6 cellular contexts compared by ENCODE assay signal in genomic region chr17:75110307-75110937, GRCh38. TPM values are rescaled to one million over a fixed set of nuclear protein-coding genes. Genes with fewer than 3 reads are reported as not detected.
DNase-seq lines count a peak whose midpoint lies in the region; ATAC-seq, FAIRE-seq and TF ChIP-seq lines count a peak whose summit lies in the region.

No MANE protein-coding gene starts in this region.

- H3K4me2 ChIP-seq in H1 (ENCODE audit: insufficient read depth in 1 of 2, low read depth in 2 of 2, low read length in 2 of 2): peak overlapping the region; percentile 82 to 98

- TF ChIP-seq POLR2A in H1 (IDR thresholded peaks at IDR 0.05; ENCODE audit: control extremely low read depth in 1 of 2, low read depth in 2 of 2, low read length in 2 of 2) (no peak), gastrocnemius medialis (IDR thresholded peaks at IDR 0.05) (no peak)

- H3K27me3 Mint-ChIP-seq in activated CD4-positive, alpha-beta T cell treated with anti-CD3 and anti-CD28 coated beads, Interleukin-2, amount 10 ng/mL, durations not matched to agents 24 days and 14 days: no peaks in the 10 kb centered on the region

- no peak for TF ChIP-seq EP300 in H1 (IDR thresholded peaks at IDR 0.05; ENCODE audit: borderline replicate concordance in 1 of 2, low read depth in 2 of 2, low read length in 2 of 2)

- H3K14ac ChIP-seq in H1 (ENCODE audit: insufficient read length): no peak overlapping the region

- H2AK5ac ChIP-seq in H1 (ENCODE audit: low read depth, low read length): no peak overlapping the region

- peak overlapping the region; percentile 81 for H3K27ac Mint-ChIP-seq in activated CD4-positive, alpha-beta T cell treated with anti-CD3 and anti-CD28 coated beads, Interleukin-2, amount 10 ng/mL, durations not matched to agents 24 days and 14 days

- H3K27ac ChIP-seq in H1 (ENCODE audit: low read depth, low read length): no peak overlapping the region; the same call in 1 of the 2 replicates
- H3K27ac ChIP-seq in gastrocnemius medialis: peak overlapping the region; percentile 74 to 86 (median 79)

- H3K9me3 ChIP-seq in H1 (ENCODE audit: insufficient read depth in 2 of 2, low read depth in 1 of 2, low read length in 1 of 2): no peaks in the 10 kb centered on the region
- H3K9me3 ChIP-seq in gastrocnemius medialis: no peaks in the 10 kb centered on the region

- H3K4me1 Mint-ChIP-seq in activated CD4-positive, alpha-beta T cell treated with anti-CD3 and anti-CD28 coated beads, Interleukin-2, amount 10 ng/mL, durations not matched to agents 24 days and 14 days: peaks cover 36% of the 10 kb centered on the region

- peak overlapping the region; percentile 32; the same call in 1 of the 2 replicates for H4K8ac ChIP-seq in H1 (ENCODE audit: extremely low read depth, insufficient read depth, low read length)

- H3K4me3 ChIP-seq in H1 (ENCODE audit: extremely low read depth in 1 of 4, insufficient read depth in 2 of 4, low read depth in 3 of 4, low read length in 4 of 4) (peak overlapping the region; percentile 49 to 78 (median 75)), gastrocnemius medialis (peak overlapping the region; percentile 85 to 88 (median 88))

- peak overlapping the region; percentile 10 for H3K56ac ChIP-seq in H1 (replicated peaks; ENCODE audit: insufficient read length, low read depth, low read length)

- no peaks in the 10 kb centered on the region for H4K20me1 ChIP-seq in H1 (replicated peaks in 1 of 2; ENCODE audit: control insufficient read depth in 1 of 2, insufficient read depth in 2 of 2, low read length in 2 of 2)

- H3K4me3 Mint-ChIP-seq in activated CD4-positive, alpha-beta T cell treated with anti-CD3 and anti-CD28 coated beads, Interleukin-2, amount 10 ng/mL, durations not matched to agents 24 days and 14 days: peak overlapping the region; percentile 94

- DNase-seq in activated CD4-positive, alpha-beta T cell treated with anti-CD3 and anti-CD28 coated beads, Interleukin-2, amount 10 ng/mL, durations not matched to agents 24 days and 14 days: peak; percentile 74
- DNase-seq in activated CD4-positive, alpha-beta T cell treated with anti-CD3 and anti-CD28 coated beads for 4 hours: no peak
- peak in 1 of 2 experiments; percentile 77 for DNase-seq in H1 (ENCODE audit: low read depth in 1 of 2, low spot score in 2 of 2)
- no peak for DNase-seq in gastrocnemius medialis
- DNase-seq in stimulated activated CD4-positive, alpha-beta T cell treated with anti-CD3 and anti-CD28 coated beads, Interleukin-1b, Interleukin-23, amount 100 ng/mL, for 48 hours: no peak
- no peak for DNase-seq in stimulated activated CD4-positive, alpha-beta T cell treated with anti-CD3 and anti-CD28 coated beads, Interleukin-4, amount 100 ng/mL, for 1 hour

- in situ Hi-C loops in gastrocnemius medialis (cut with MboI; ENCODE audit: low sequenced_read_pairs in 4 of 4): loop anchor here (5.0 to 10.0 kb wide), 3 partner anchors 64 to 94 kb away; partner anchors contain the start of gene NUP85 (in 3 of the 4)

- peak overlapping the region in 1 of 4 experiments; percentile 70; a peak in 1 of 7 replicates for H3K9ac ChIP-seq in H1 (replicated peaks in 1 of 4; ENCODE audit: extremely low read depth in 1 of 4, low read depth in 3 of 4, low read length in 3 of 4)

- no peak for TF ChIP-seq RAD21 in H1 (IDR thresholded peaks at IDR 0.05 in 1 of 2, conservative IDR thresholded peaks at IDR 0.05 in 1 of 2; ENCODE audit: low read depth in 2 of 2, low read length in 2 of 2)

- H3K4ac ChIP-seq in H1 (replicated peaks; ENCODE audit: insufficient read length, low read depth, low read length): no peak overlapping the region

- peaks cover 15% of the 10 kb centered on the region for H3K36me3 Mint-ChIP-seq in activated CD4-positive, alpha-beta T cell treated with anti-CD3 and anti-CD28 coated beads, Interleukin-2, amount 10 ng/mL, durations not matched to agents 24 days and 14 days (ENCODE audit: low read depth)

- H3K23ac ChIP-seq in H1 (ENCODE audit: insufficient read length): no peak overlapping the region

- no peak overlapping the region for H2BK12ac ChIP-seq in H1 (ENCODE audit: low read depth, low read length)

- peaks cover 5% of the 10 kb centered on the region; the same call in 1 of the 2 replicates for H3K79me1 ChIP-seq in H1 (ENCODE audit: low read depth, low read length)

- H3K18ac ChIP-seq in H1 (ENCODE audit: extremely low read depth, low read length): no peak overlapping the region

- H4K5ac ChIP-seq in H1 (ENCODE audit: insufficient read length, low read depth, low read length): peak overlapping the region; percentile 76

- H3K36me3 ChIP-seq in H1 (ENCODE audit: control insufficient read depth in 2 of 4, insufficient read depth in 4 of 4, low read length in 3 of 4) (no peaks in the 10 kb centered on the region), gastrocnemius medialis (no peaks in the 10 kb centered on the region)

- H3K23me2 ChIP-seq in H1 (ENCODE audit: low read depth, low read length): peaks cover 12% of the 10 kb centered on the region; the same call in 1 of the 2 replicates

- no peaks in the 10 kb centered on the region for H3K9me3 Mint-ChIP-seq in activated CD4-positive, alpha-beta T cell treated with anti-CD3 and anti-CD28 coated beads, Interleukin-2, amount 10 ng/mL, durations not matched to agents 24 days and 14 days

- peak overlapping the region; percentile 43; the same call in 1 of the 2 replicates for H2AFZ ChIP-seq in H1 (ENCODE audit: low read length)

- intact Hi-C loops in activated CD4-positive, alpha-beta T cell treated with anti-CD3 and anti-CD28 coated beads, Interleukin-2, amount 10 ng/mL, durations not matched to agents 24 days and 14 days (cut with micrococcal nuclease): loop anchor here (5.0 to 10.0 kb wide), 2 partner anchors 42 to 146 kb away; partner anchors contain the start of gene JPT1
- intact Hi-C loops in gastrocnemius medialis (cut with DNase I; ENCODE audit: low total_unique reads): loop anchor here (2.0 kb wide), 1 partner anchor 50 kb away; no protein-coding TSS in a partner anchor

- CTCF ChIA-PET in H1 (lab: Charles Lee; ENCODE audit: partially characterized antibody): interaction anchor here (0.6 to 9.6 kb wide), 13 partner anchors 9 to 330 kb away, joined by 3 to 239 read pairs (median 4); partner anchors contain the start of gene NT5C

- H2BK120ac ChIP-seq in H1 (replicated peaks; ENCODE audit: low read depth, low read length): no peak overlapping the region

- TF ChIP-seq CTCF in H1 (IDR thresholded peaks at IDR 0.05; ENCODE audit: control extremely low read depth in 1 of 3, insufficient read depth in 1 of 3, low read depth in 1 of 3, low read length in 3 of 3) (no peak), gastrocnemius medialis (IDR thresholded peaks at IDR 0.05 in 4 of 5, conservative IDR thresholded peaks at IDR 0.05 in 1 of 5) (no peak)

- H2BK5ac ChIP-seq in H1 (ENCODE audit: low read depth, low read length): no peak overlapping the region

- no peak overlapping the region for H2BK15ac ChIP-seq in H1 (ENCODE audit: low read length)

- 33% methylated on average over 24 of the region's 34 CpGs; no CpG with 5 or more reads in 1 of the 2 experiments for WGBS in H1 (ENCODE audit: extremely low coverage in 1 of 2, insufficient coverage in 1 of 2, insufficient read length in 1 of 2, insufficient replicate concordance in 2 of 2, low coverage in 1 of 2, low lambda C conversion rate in 2 of 2, missing lambda C conversion rate in 1 of 2), 2 experiments

- ATAC-seq in gastrocnemius medialis: no peak

- peak overlapping the region; percentile 6 for H4K91ac ChIP-seq in H1 (replicated peaks; ENCODE audit: insufficient read length, low read length)

- no peak overlapping the region for H2BK20ac ChIP-seq in H1 (ENCODE audit: low read length)

- POLR2A ChIA-PET in H1 (lab: Charles Lee; ENCODE audit: partially characterized antibody): interaction anchor here (0.6 to 2.0 kb wide), 16 partner anchors 9 to 130 kb away, joined by 3 to 8 read pairs (median 4); partner anchors contain the start of genes JPT1 and SLC16A5

- H3K4me1 ChIP-seq in H1 (replicated peaks in 1 of 4; ENCODE audit: control insufficient read depth in 3 of 4, insufficient read depth in 4 of 4, low read length in 3 of 4) (peaks cover 0 to 2% (median under 1%) of the 10 kb centered on the region in 4 experiments; a peak in 3 of 7 replicates), gastrocnemius medialis (peaks cover 16 to 34% of the 10 kb centered on the region in 2 donors)

- peaks cover 0 to 3% of the 10 kb centered on the region in 2 experiments; a peak in 1 of 4 replicates for H3K79me2 ChIP-seq in H1 (ENCODE audit: control insufficient read depth in 1 of 2, insufficient read depth in 2 of 2, low read length in 2 of 2)

- H3K27me3 ChIP-seq in H1 (replicated peaks in 1 of 4; ENCODE audit: control insufficient read depth in 3 of 4, extremely low read depth in 1 of 4, insufficient read depth in 3 of 4, low read length in 3 of 4): no peaks in the 10 kb centered on the region
- no peaks in the 10 kb centered on the region for H3K27me3 ChIP-seq in gastrocnemius medialis

- FAIRE-seq in H1 (lab: Jason Lieb, UNC): no peak

RNA-seq across cellular contexts. Expression of gene ARMC7, which starts 0.7 kb away (rescaled TPM):
- total RNA-seq in activated CD4-positive, alpha-beta T cell treated with anti-CD3 and anti-CD28 coated beads, Interleukin-2, amount 10 ng/mL, durations not matched to agents 24 days and 14 days: 11.2 and 12.0 TPM in 2 replicates
- 13.6 TPM in 2 replicates for total RNA-seq in H1 (2021; fragmentation: NEBNext Ultra II Directional; extraction: Animal tissue kit (Norgen Biotek cat#: 25700))
- 9.8 and 12.4 TPM in 2 replicates for polyA plus RNA-seq in H1 (2011; rRNA removed)
- polyA plus RNA-seq in H1 (2011; cell fraction: cytosol; rRNA removed): 7.4 TPM
- 12.7 TPM for polyA plus RNA-seq in H1 (2011; cell fraction: nucleus; rRNA removed)
- polyA plus RNA-seq in H1 (2012, experiment 1 of 2): 14.0 to 16.0 TPM (median 14.9 TPM) in 4 replicates
- polyA plus RNA-seq in H1 (2012, experiment 2 of 2): 13.2 TPM
- polyA plus RNA-seq in H1 (2013, experiment 1 of 2): 8.2 TPM
- polyA plus RNA-seq in H1 (2013, experiment 2 of 2): 7.8 TPM
- polyA minus RNA-seq in H1 (2011; rRNA and poly(A)+ RNA removed): 12.2 and 13.7 TPM in 2 replicates
- 10.2 TPM for polyA minus RNA-seq in H1 (2011; cell fraction: cytosol; rRNA and poly(A)+ RNA removed)
- 12.6 TPM for polyA minus RNA-seq in H1 (2011; cell fraction: nucleus; rRNA and poly(A)+ RNA removed)
- 1 to 10 TPM; 2.0 to 4.4 (median 3.0) TPM for total RNA-seq in gastrocnemius medialis

RNA-seq across cellular contexts. Expression of gene NT5C, which starts 21.1 kb away (rescaled TPM):
- total RNA-seq in activated CD4-positive, alpha-beta T cell treated with anti-CD3 and anti-CD28 coated beads, Interleukin-2, amount 10 ng/mL, durations not matched to agents 24 days and 14 days: 76.5 and 84.7 TPM in 2 replicates
- total RNA-seq in H1 (2021; fragmentation: NEBNext Ultra II Directional; extraction: Animal tissue kit (Norgen Biotek cat#: 25700)): 52.1 and 66.9 TPM in 2 replicates
- 66.4 and 98.6 TPM in 2 replicates for polyA plus RNA-seq in H1 (2011; rRNA removed)
- 92.6 TPM for polyA plus RNA-seq in H1 (2011; cell fraction: cytosol; rRNA removed)
- 145 TPM for polyA plus RNA-seq in H1 (2011; cell fraction: nucleus; rRNA removed)
- 38.9 to 77.9 TPM (median 68.7 TPM) in 4 replicates for polyA plus RNA-seq in H1 (2012, experiment 1 of 2)
- 57.5 TPM for polyA plus RNA-seq in H1 (2012, experiment 2 of 2)
- polyA plus RNA-seq in H1 (2013, experiment 1 of 2): 69.7 TPM
- 60.6 TPM for polyA plus RNA-seq in H1 (2013, experiment 2 of 2)
- polyA minus RNA-seq in H1 (2011; rRNA and poly(A)+ RNA removed): 12.1 and 14.9 TPM in 2 replicates
- 16.7 TPM for polyA minus RNA-seq in H1 (2011; cell fraction: cytosol; rRNA and poly(A)+ RNA removed)
- polyA minus RNA-seq in H1 (2011; cell fraction: nucleus; rRNA and poly(A)+ RNA removed): 44.4 TPM
- 100 to 1,000 TPM in 1 of 4 donors, 10 to 100 TPM in 3; 62.8 to 111 (median 68.0) TPM for total RNA-seq in gastrocnemius medialis

RNA-seq across cellular contexts. Expression of gene SLC16A5, which starts 22.7 kb away (rescaled TPM):
- 6.8 and 7.2 TPM in 2 replicates for total RNA-seq in activated CD4-positive, alpha-beta T cell treated with anti-CD3 and anti-CD28 coated beads, Interleukin-2, amount 10 ng/mL, durations not matched to agents 24 days and 14 days
- total RNA-seq in H1 (2021; fragmentation: NEBNext Ultra II Directional; extraction: Animal tissue kit (Norgen Biotek cat#: 25700)): 16.6 and 17.1 TPM in 2 replicates
- 34.7 and 54.8 TPM in 2 replicates for polyA plus RNA-seq in H1 (2011; rRNA removed)
- 28.9 TPM for polyA plus RNA-seq in H1 (2011; cell fraction: cytosol; rRNA removed)
- polyA plus RNA-seq in H1 (2011; cell fraction: nucleus; rRNA removed): 82.9 TPM
- polyA plus RNA-seq in H1 (2012, experiment 1 of 2): 14.3 to 26.5 TPM (median 20.8 TPM) in 4 replicates
- polyA plus RNA-seq in H1 (2012, experiment 2 of 2): 12.9 TPM
- polyA plus RNA-seq in H1 (2013, experiment 1 of 2): 22.7 TPM
- polyA plus RNA-seq in H1 (2013, experiment 2 of 2): 21.6 TPM
- polyA minus RNA-seq in H1 (2011; rRNA and poly(A)+ RNA removed): 15.2 and 17.8 TPM in 2 replicates
- 11.3 TPM for polyA minus RNA-seq in H1 (2011; cell fraction: cytosol; rRNA and poly(A)+ RNA removed)
- polyA minus RNA-seq in H1 (2011; cell fraction: nucleus; rRNA and poly(A)+ RNA removed): 24.1 TPM
- 1 to 10 TPM; 1.5 to 7.9 (median 6.9) TPM for total RNA-seq in gastrocnemius medialis

RNA-seq across cellular contexts. Expression of gene JPT1, which starts 43.9 kb away (rescaled TPM):
- total RNA-seq in activated CD4-positive, alpha-beta T cell treated with anti-CD3 and anti-CD28 coated beads, Interleukin-2, amount 10 ng/mL, durations not matched to agents 24 days and 14 days: 271 and 292 TPM in 2 replicates
- total RNA-seq in H1 (2021; fragmentation: NEBNext Ultra II Directional; extraction: Animal tissue kit (Norgen Biotek cat#: 25700)): 340 and 369 TPM in 2 replicates
- 154 and 216 TPM in 2 replicates for polyA plus RNA-seq in H1 (2011; rRNA removed)
- 246 TPM for polyA plus RNA-seq in H1 (2011; cell fraction: cytosol; rRNA removed)
- 206 TPM for polyA plus RNA-seq in H1 (2011; cell fraction: nucleus; rRNA removed)
- polyA plus RNA-seq in H1 (2012, experiment 1 of 2): 377 to 556 TPM (median 531 TPM) in 4 replicates
- polyA plus RNA-seq in H1 (2012, experiment 2 of 2): 362 TPM
- 569 TPM for polyA plus RNA-seq in H1 (2013, experiment 1 of 2)
- 579 TPM for polyA plus RNA-seq in H1 (2013, experiment 2 of 2)
- polyA minus RNA-seq in H1 (2011; rRNA and poly(A)+ RNA removed): 42.8 and 65.0 TPM in 2 replicates
- polyA minus RNA-seq in H1 (2011; cell fraction: cytosol; rRNA and poly(A)+ RNA removed): 249 TPM
- 83.5 TPM for polyA minus RNA-seq in H1 (2011; cell fraction: nucleus; rRNA and poly(A)+ RNA removed)
- 100 to 1,000 TPM in 1 of 4 donors, 10 to 100 TPM in 3; 35.5 to 113 (median 71.8) TPM for total RNA-seq in gastrocnemius medialis
